In genomic region chr11:11607772-11608171, GRCh38 we compare ENCODE assay signal across 25 cellular contexts. TPM values are rescaled to one million over a fixed set of nuclear protein-coding genes. Genes with fewer than 3 reads are reported as not detected.
DNase-seq lines count a peak whose midpoint lies in the region; ATAC-seq, FAIRE-seq and TF ChIP-seq lines count a peak whose summit lies in the region.
"Had no signal": no experiment of that assay in that cellular context is flagged by ENCODE, and none has a peak within 500 bp of the region (broad histone marks: within the 10 kb centered on the region; RNA-seq: fewer than 3 reads in every experiment).

No MANE protein-coding gene starts in this region.

- H3K18ac ChIP-seq in trophoblast cell (ENCODE audit: low read length), result no peak overlapping the region

- POLR2A ChIA-PET in CD4-positive, alpha-beta memory T cell (lab: Charles Lee; ENCODE audit: partially characterized antibody), result no interaction called here

- no peaks in the 10 kb centered on the region; the same call in 1 of the 2 replicates for H3K9me2 ChIP-seq in GM23338 (ENCODE audit: insufficient read depth)

- H3K9me3 Mint-ChIP-seq in GM23338 (no peaks in the 10 kb centered on the region), chondrocyte (ENCODE audit: low read depth) (no peaks in the 10 kb centered on the region)
- H3K9me3 Mint-ChIP-seq in CD4-positive, alpha-beta memory T cell, result no peaks in the 10 kb centered on the region
- H3K9me3 Mint-ChIP-seq: activated naive CD4-positive, alpha-beta T cell treated with anti-CD3 and anti-CD28 coated beads, Interleukin-2, amount 10 ng/mL, durations not matched to agents 7 days and 5 days; activated T-cell treated with anti-CD3 and anti-CD28 coated beads, Interleukin-2, amount 50 U/mL, for 24 hours; neural crest cell; stimulated activated effector memory CD8-positive, alpha-beta T cell treated with anti-CD3 and anti-CD28 coated beads, Interleukin-12 subunit alpha, Interleukin-12 subunit beta, amount 100 ng/mL, for 72 hours had no signal

- H2BK12ac ChIP-seq in trophoblast cell (ENCODE audit: low read length), result no peak overlapping the region

- H3K36me3 ChIP-seq in GM23338 (ENCODE audit: insufficient read depth) (no peaks in the 10 kb centered on the region), trophoblast cell (ENCODE audit: control insufficient read depth in 1 of 2, insufficient read depth in 2 of 2, low read length in 2 of 2) (no peaks in the 10 kb centered on the region)
- H3K36me3 ChIP-seq in CD4-positive, alpha-beta memory T cell (ENCODE audit: insufficient read depth, low read length), result no peaks in the 10 kb centered on the region
- H3K36me3 ChIP-seq: left ventricle myocardium inferior, suprapubic skin had no signal

- H3K36me3 Mint-ChIP-seq in GM23338 (ENCODE audit: low read depth) (no peaks in the 10 kb centered on the region), chondrocyte (ENCODE audit: low read depth) (no peaks in the 10 kb centered on the region)
- H3K36me3 Mint-ChIP-seq in CD4-positive, alpha-beta memory T cell, result no peaks in the 10 kb centered on the region
- H3K36me3 Mint-ChIP-seq: activated naive CD4-positive, alpha-beta T cell treated with anti-CD3 and anti-CD28 coated beads, Interleukin-2, amount 10 ng/mL, durations not matched to agents 7 days and 5 days; stimulated activated effector memory CD8-positive, alpha-beta T cell treated with anti-CD3 and anti-CD28 coated beads, Interleukin-12 subunit alpha, Interleukin-12 subunit beta, amount 100 ng/mL, for 72 hours had no signal

- intact Hi-C loops in CD4-positive, alpha-beta memory T cell (cut with micrococcal nuclease), result no loop called here

- DNase-seq in GM23338 (ENCODE audit: low spot score), result peak; percentile 28
- DNase-seq in RCC 7860 (ENCODE audit: low spot score), result peak; percentile 15
- DNase-seq in chondrocyte (ENCODE audit: low spot score), result no peak
- DNase-seq in trophoblast cell, result peak; percentile 75 to 78
- no peak for DNase-seq in CD4-positive, alpha-beta memory T cell
- DNase-seq: activated naive CD4-positive, alpha-beta T cell treated with anti-CD3 and anti-CD28 coated beads, Interleukin-2, amount 10 ng/mL, durations not matched to agents 7 days and 5 days; activated T-cell treated with anti-CD3 and anti-CD28 coated beads, Interleukin-2, amount 50 U/mL, for 24 hours; anterior cingulate cortex; left ventricle myocardium inferior; NCI-H526 treated with DMSO at 0.1 percent for 48 hours; SHP77 treated with DMSO at 0.1 percent for 48 hours; small intestine; stimulated activated CD4-positive, alpha-beta T cell treated with anti-CD3 and anti-CD28 coated beads, Interleukin-2, amount 100 ng/mL, for 24 hours; T-helper 1 cell had no signal

- H3K27me3 Mint-ChIP-seq in GM23338 (ENCODE audit: insufficient read depth, low read depth, poor library complexity), result peaks cover 2% of the 10 kb centered on the region
- no peaks in the 10 kb centered on the region for H3K27me3 Mint-ChIP-seq in chondrocyte (ENCODE audit: low read depth)
- peaks cover 13 to 20% of the 10 kb centered on the region in 2 donors for H3K27me3 Mint-ChIP-seq in CD4-positive, alpha-beta memory T cell

- H4K20me1 ChIP-seq in GM23338 (replicated peaks; ENCODE audit: insufficient read depth), result no peaks in the 10 kb centered on the region

- H3K79me1 ChIP-seq in trophoblast cell (ENCODE audit: low read length), result no peaks in the 10 kb centered on the region

- H3K23ac ChIP-seq in trophoblast cell (ENCODE audit: low read length), result no peak overlapping the region

- H4K8ac ChIP-seq in trophoblast cell (ENCODE audit: low read depth, low read length), result no peak overlapping the region

- no peak overlapping the region for H2BK120ac ChIP-seq in trophoblast cell (ENCODE audit: insufficient read depth, low read length, poor library complexity)

- H2AFZ ChIP-seq in GM23338, result no peak overlapping the region
- no peak overlapping the region for H2AFZ ChIP-seq in trophoblast cell (ENCODE audit: insufficient read depth, low read length, poor library complexity)

- FAIRE-seq in RCC 7860 (lab: Jason Lieb, UNC), result no peak
- FAIRE-seq: G401.6, GM18507, HepG2, small intestine, TTC549 had no signal

- no peak overlapping the region for H4K91ac ChIP-seq in trophoblast cell (ENCODE audit: low read depth, low read length)

- H3K4me3 ChIP-seq in GM23338 (no peak overlapping the region), trophoblast cell (ENCODE audit: low read depth, low read length) (no peak overlapping the region)
- H3K4me3 ChIP-seq in CD4-positive, alpha-beta memory T cell (ENCODE audit: low read length in 2 of 2), result no peak overlapping the region
- H3K4me3 ChIP-seq: left ventricle myocardium inferior, suprapubic skin had no signal

- H3K27ac Mint-ChIP-seq in GM23338 (no peak overlapping the region), chondrocyte (ENCODE audit: unreplicated experiment) (peak overlapping the region; percentile 47)
- no peak overlapping the region for H3K27ac Mint-ChIP-seq in CD4-positive, alpha-beta memory T cell
- H3K27ac Mint-ChIP-seq: activated naive CD4-positive, alpha-beta T cell treated with anti-CD3 and anti-CD28 coated beads, Interleukin-2, amount 10 ng/mL, durations not matched to agents 7 days and 5 days; activated T-cell treated with anti-CD3 and anti-CD28 coated beads, Interleukin-2, amount 50 U/mL, for 24 hours; progenitor cell of endocrine pancreas; stimulated activated effector memory CD8-positive, alpha-beta T cell treated with anti-CD3 and anti-CD28 coated beads, Interleukin-12 subunit alpha, Interleukin-12 subunit beta, amount 100 ng/mL, for 72 hours had no signal

- H3K4me1 Mint-ChIP-seq in GM23338, result peaks cover 15% of the 10 kb centered on the region
- peaks cover 54% of the 10 kb centered on the region for H3K4me1 Mint-ChIP-seq in chondrocyte (ENCODE audit: low read depth)
- H3K4me1 Mint-ChIP-seq in CD4-positive, alpha-beta memory T cell, result peaks cover 0 to 4% (median 2%) of the 10 kb centered on the region in 4 donors
- H3K4me1 Mint-ChIP-seq: activated naive CD4-positive, alpha-beta T cell treated with anti-CD3 and anti-CD28 coated beads, Interleukin-2, amount 10 ng/mL, durations not matched to agents 7 days and 5 days; stimulated activated effector memory CD8-positive, alpha-beta T cell treated with anti-CD3 and anti-CD28 coated beads, Interleukin-12 subunit alpha, Interleukin-12 subunit beta, amount 100 ng/mL, for 72 hours had no signal

- H3K4ac ChIP-seq in trophoblast cell (ENCODE audit: low read depth, low read length), result no peak overlapping the region

- H3K9ac ChIP-seq in trophoblast cell (ENCODE audit: low read length), result no peak overlapping the region

- no peak overlapping the region for H4K12ac ChIP-seq in trophoblast cell (ENCODE audit: low read depth, low read length)

- H3K4me2 ChIP-seq in GM23338 (no peak overlapping the region), trophoblast cell (ENCODE audit: low read length) (no peak overlapping the region)

- H3K27me3 ChIP-seq in GM23338 (ENCODE audit: insufficient read depth) (no peaks in the 10 kb centered on the region), trophoblast cell (ENCODE audit: insufficient read depth, low read length) (no peaks in the 10 kb centered on the region)
- no peaks in the 10 kb centered on the region for H3K27me3 ChIP-seq in CD4-positive, alpha-beta memory T cell (ENCODE audit: insufficient read depth, low read length)
- H3K27me3 ChIP-seq: suprapubic skin had no signal

- no peaks in the 10 kb centered on the region for H3K4me1 ChIP-seq in GM23338 (ENCODE audit: insufficient read depth)
- peaks cover 4% of the 10 kb centered on the region in 2 experiments for H3K4me1 ChIP-seq in trophoblast cell (ENCODE audit: control insufficient read depth in 1 of 2, insufficient read depth in 2 of 2, low read length in 2 of 2)
- H3K4me1 ChIP-seq in CD4-positive, alpha-beta memory T cell (ENCODE audit: insufficient read depth, low read length), result no peaks in the 10 kb centered on the region

- no peak overlapping the region for H2BK5ac ChIP-seq in trophoblast cell (ENCODE audit: low read depth, low read length, poor library complexity)

- no peak overlapping the region for H3K27ac ChIP-seq in GM23338 (ENCODE audit: low read depth)
- no peak overlapping the region for H3K27ac ChIP-seq in trophoblast cell (ENCODE audit: low read depth, low read length)
- H3K27ac ChIP-seq in CD4-positive, alpha-beta memory T cell (ENCODE audit: low read depth, low read length), result no peak overlapping the region
- H3K27ac ChIP-seq: left ventricle myocardium inferior, suprapubic skin had no signal

- CTCF ChIA-PET in CD4-positive, alpha-beta memory T cell (lab: Charles Lee; ENCODE audit: partially characterized antibody), result no interaction called here

- no peak overlapping the region for H3K4me3 Mint-ChIP-seq in GM23338
- no peak overlapping the region for H3K4me3 Mint-ChIP-seq in chondrocyte (ENCODE audit: unreplicated experiment)
- H3K4me3 Mint-ChIP-seq in CD4-positive, alpha-beta memory T cell, result no peak overlapping the region
- H3K4me3 Mint-ChIP-seq: activated naive CD4-positive, alpha-beta T cell treated with anti-CD3 and anti-CD28 coated beads, Interleukin-2, amount 10 ng/mL, durations not matched to agents 7 days and 5 days; activated T-cell treated with anti-CD3 and anti-CD28 coated beads, Interleukin-2, amount 50 U/mL, for 24 hours; neural crest cell; stimulated activated effector memory CD8-positive, alpha-beta T cell treated with anti-CD3 and anti-CD28 coated beads, Interleukin-12 subunit alpha, Interleukin-12 subunit beta, amount 100 ng/mL, for 72 hours had no signal

- H3F3A ChIP-seq in GM23338 (replicated peaks; ENCODE audit: low read depth), result no peaks in the 10 kb centered on the region

- H3K9me3 ChIP-seq in trophoblast cell (ENCODE audit: insufficient read depth, low read depth, low read length), result peaks cover 3% of the 10 kb centered on the region
- H3K9me3 ChIP-seq in CD4-positive, alpha-beta memory T cell (ENCODE audit: control insufficient read depth in 1 of 2, low read length in 2 of 2), result no peaks in the 10 kb centered on the region
- H3K9me3 ChIP-seq: left ventricle myocardium inferior, suprapubic skin had no signal

- H3K14ac ChIP-seq in trophoblast cell (ENCODE audit: low read length), result no peak overlapping the region

- ATAC-seq in GM23338, result peak; percentile 58
- ATAC-seq in GM19455 (IDR thresholded peaks at IDR 0.05; ENCODE audit: unreplicated experiment), result no peak
- ATAC-seq in HG02938 (IDR thresholded peaks at IDR 0.05; ENCODE audit: unreplicated experiment), result no peak
- ATAC-seq in HG02642 (IDR thresholded peaks at IDR 0.05; ENCODE audit: poor library complexity, unreplicated experiment), result no peak
- ATAC-seq: HepG2; stimulated activated effector memory CD8-positive, alpha-beta T cell treated with anti-CD3 and anti-CD28 coated beads, Interleukin-12 subunit alpha, Interleukin-12 subunit beta, amount 100 ng/mL, for 72 hours had no signal

- TF ChIP-seq CTCF in GM23338 (conservative IDR thresholded peaks at IDR 0.05; ENCODE audit: low read depth in 2 of 2) (no peak), chondrocyte (IDR thresholded peaks at IDR 0.05) (no peak)

- no CpG with 5 or more reads among the region's 2 CpGs for WGBS in trophoblast cell (ENCODE audit: extremely low coverage, insufficient coverage, insufficient read length)

- H2AK5ac ChIP-seq in trophoblast cell (ENCODE audit: low read length), result no peak overlapping the region

- no peaks in the 10 kb centered on the region for H3K79me2 ChIP-seq in GM23338 (replicated peaks; ENCODE audit: insufficient read depth)
- H3K79me2 ChIP-seq in trophoblast cell (ENCODE audit: control insufficient read depth, insufficient read depth, low read length, poor library complexity), result no peaks in the 10 kb centered on the region

RNA-seq across cellular contexts. Expression of gene GALNT18, which starts 14.0 kb away (rescaled TPM):
- 10.8 and 12.2 TPM in 2 replicates for total RNA-seq in GM23338 (2014; rRNA removed; shearing (Covaris generic))
- 3.2 and 4.3 TPM in 2 replicates for polyA plus RNA-seq in GM23338 (2016; fragmentation: Nextera tagmentation; extraction: Ambion mirVana)
- 35.9 to 38.4 TPM (median 36.4 TPM) in 3 replicates for total RNA-seq in chondrocyte
- polyA plus RNA-seq in trophoblast cell (2013), result 1.5 TPM in 2 replicates
- total RNA-seq in CD4-positive, alpha-beta memory T cell, result not detected
- not detected for polyA plus RNA-seq in CD4-positive, alpha-beta memory T cell
- total RNA-seq: HepG2 had no signal

Comparison
In these comparisons a context has a peak if more than half of its experiments do, and no peak if none do; other contexts are left out.
1. DNase-seq: peak in GM23338 (single experiment), RCC 7860 (single experiment) and trophoblast cell (2 of 2); none in chondrocyte (single experiment) and CD4-positive, alpha-beta memory T cell (0 of 5).
2. RNA of gene GALNT18, which starts 14.0 kb away (total RNA-seq): 35.9 to 38.4 TPM in chondrocyte and 10.8 to 12.2 TPM in GM23338; not detected in CD4-positive, alpha-beta memory T cell; every median in the first group is over 10 times any median in the second.